Comparison of ENCODE assay signal across 25 cellular contexts in the genomic region with DNA sequence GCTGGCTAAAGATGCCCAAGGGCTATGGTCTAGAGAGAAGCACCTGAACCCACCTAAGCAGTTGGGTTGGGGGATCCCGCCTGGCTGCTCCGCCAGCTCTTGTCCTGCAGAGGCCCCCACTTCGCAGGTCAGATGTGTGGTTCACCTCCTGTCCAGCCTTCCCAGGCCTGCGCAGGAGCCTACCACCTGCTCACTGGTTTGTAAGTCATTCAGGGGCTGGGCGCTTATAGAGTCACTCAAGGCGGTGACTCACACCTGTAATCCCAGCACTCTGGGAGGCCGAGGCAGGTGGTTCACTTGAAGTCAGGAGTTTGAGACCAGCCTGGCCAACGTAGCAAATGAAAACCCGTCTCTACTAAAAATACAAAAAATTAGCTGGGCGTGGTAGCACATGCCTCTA. TPM values are rescaled to one million over a fixed set of nuclear protein-coding genes. Genes with fewer than 3 reads are reported as not detected.
DNase-seq lines count a peak whose midpoint lies in the region; ATAC-seq, FAIRE-seq and TF ChIP-seq lines count a peak whose summit lies in the region.
"Had no signal": no experiment of that assay in that cellular context is flagged by ENCODE, and none has a peak within 500 bp of the region (broad histone marks: within the 10 kb centered on the region; RNA-seq: fewer than 3 reads in every experiment).

No MANE protein-coding gene starts in this region.

- no peaks in the 10 kb centered on the region for H3K9me1 ChIP-seq in K562 (ENCODE audit: control insufficient read depth, insufficient read depth, low read length)

- no peak for TF ChIP-seq RAD21 in HCT116 (IDR thresholded peaks at IDR 0.05; ENCODE audit: low read depth)
- TF ChIP-seq RAD21 in K562 (CRISPR knock-in tag; conservative IDR thresholded peaks at IDR 0.05 in 1 of 2, IDR thresholded peaks at IDR 0.05 in 1 of 2) = no peak

- peaks cover 1 to 8% of the 10 kb centered on the region in 2 donors for H3K36me3 Mint-ChIP-seq in activated T-cell treated with anti-CD3 and anti-CD28 coated beads, Interleukin-2, amount 50 U/mL, for 72 hours (ENCODE audit: insufficient read depth in 2 of 2)
- H3K36me3 Mint-ChIP-seq: CD8-positive, alpha-beta T cell; neural progenitor cell had no signal

- WGBS in K562 (ENCODE audit: insufficient coverage, low coverage, missing lambda C conversion rate) = 62% methylated on average over 9 of the region's 10 CpGs
- WGBS in aorta, 2 donors = 90 to 94% methylated on average over 10 of the region's 10 CpGs

- H3K4me3 ChIP-seq in HCT116 (replicated peaks in 1 of 2; ENCODE audit: low read depth in 1 of 2, low read length in 2 of 2) (no peak overlapping the region), K562 (no peak overlapping the region), neutrophil (ENCODE audit: low read depth in 1 of 2, low read length in 1 of 2) (no peak overlapping the region), aorta (ENCODE audit: low read length in 2 of 2) (no peak overlapping the region)
- H3K4me3 ChIP-seq: mucosa of descending colon, neural progenitor cell, psoas muscle, SJSA1 had no signal

- no peaks in the 10 kb centered on the region for H3K9me3 Mint-ChIP-seq in activated T-cell treated with anti-CD3 and anti-CD28 coated beads, Interleukin-2, amount 50 U/mL, for 72 hours
- H3K9me3 Mint-ChIP-seq: CD8-positive, alpha-beta T cell; neural progenitor cell had no signal

- no peaks in the 10 kb centered on the region for H3K9me2 ChIP-seq in HCT116 (ENCODE audit: insufficient read depth)

- CTCF ChIA-PET in HCT116 (lab: Charles Lee) (no interaction called here), K562 (lab: Yijun Ruan, JAX; ENCODE audit: low intra/inter-chr PET ratio) (no interaction called here)

- H4K20me1 ChIP-seq in HCT116 (ENCODE audit: insufficient read depth) (no peaks in the 10 kb centered on the region), K562 (replicated peaks; ENCODE audit: control insufficient read depth, insufficient read depth, low read length) (no peaks in the 10 kb centered on the region)

- H3K36me3 ChIP-seq in HCT116 (ENCODE audit: control insufficient read depth in 1 of 2, insufficient read depth in 2 of 2, low read length in 2 of 2) (no peaks in the 10 kb centered on the region), K562 (ENCODE audit: control insufficient read depth, insufficient read depth, low read length) (no peaks in the 10 kb centered on the region), neutrophil (no peaks in the 10 kb centered on the region), aorta (ENCODE audit: control insufficient read depth in 1 of 2, insufficient read depth in 2 of 2, low read length in 1 of 2) (no peaks in the 10 kb centered on the region)
- H3K36me3 ChIP-seq: neural progenitor cell, SJSA1 had no signal

- peak; percentile 30 to 64 for ATAC-seq in activated T-cell treated with anti-CD3 and anti-CD28 coated beads, Interleukin-2, amount 50 U/mL, for 72 hours (replicated peaks in 1 of 2)
- ATAC-seq in HCT116 (peak; percentile 46), K562 (peak; percentile 29), aorta (ENCODE audit: low FRiP score) (no peak)
- ATAC-seq: CD8-positive, alpha-beta T cell; left lobe of liver; mucosa of descending colon; psoas muscle had no signal

- no TSS peak for BruUV-seq in HCT116 (replicated peaks; lab: Mats Ljungman, UMichigan)
- BruUV-seq in K562 (replicated peaks; lab: Mats Ljungman, UMichigan) = no TSS peak

- H3K4me3 Mint-ChIP-seq in activated T-cell treated with anti-CD3 and anti-CD28 coated beads, Interleukin-2, amount 50 U/mL, for 72 hours = peak overlapping the region in 1 of 2 donors; percentile 28
- H3K4me3 Mint-ChIP-seq: CD8-positive, alpha-beta T cell; neural progenitor cell had no signal

- no peak overlapping the region for H3K9ac ChIP-seq in HCT116 (ENCODE audit: low read length)
- H3K9ac ChIP-seq in K562 (ENCODE audit: insufficient read depth in 1 of 2, low read depth in 2 of 2, low read length in 2 of 2) = no peak overlapping the region
- H3K9ac ChIP-seq: neural progenitor cell had no signal

- TF ChIP-seq CTCF in HCT116 (IDR thresholded peaks at IDR 0.05 in 2 of 3, conservative IDR thresholded peaks at IDR 0.05 in 1 of 3; ENCODE audit: borderline replicate concordance in 1 of 3, insufficient read depth in 1 of 3, low read depth in 2 of 3, low read length in 2 of 3) (no peak), K562 (IDR thresholded peaks at IDR 0.05 in 2 of 3, conservative IDR thresholded peaks at IDR 0.05 in 1 of 3; ENCODE audit: insufficient read depth in 2 of 3, low read depth in 1 of 3, low read length in 3 of 3) (0 out of 6 replicates have a peak, but pooled peaks of 1 of the 3 experiments have one; percentile 17), neutrophil (IDR thresholded peaks at IDR 0.05) (no peak)

- no peak overlapping the region for H3K27ac Mint-ChIP-seq in activated T-cell treated with anti-CD3 and anti-CD28 coated beads, Interleukin-2, amount 50 U/mL, for 72 hours
- H3K27ac Mint-ChIP-seq: CD8-positive, alpha-beta T cell; neural progenitor cell had no signal

- RAD21 ChIA-PET in HCT116 (lab: Charles Lee; ENCODE audit: low non-redundant PET in 1 of 2, low total read pairs in 2 of 2, uncharacterized antibody in 2 of 2, unreplicated experiment in 2 of 2) = no interaction called here

- no peaks in the 10 kb centered on the region for H3K27me3 ChIP-seq in HCT116 (ENCODE audit: insufficient read depth, low read length)
- no peaks in the 10 kb centered on the region; a peak in 1 of 5 replicates for H3K27me3 ChIP-seq in K562 (ENCODE audit: control insufficient read depth in 2 of 2, insufficient read depth in 2 of 2, low read length in 2 of 2)
- H3K27me3 ChIP-seq in neutrophil = no peaks in the 10 kb centered on the region
- H3K27me3 ChIP-seq in aorta (ENCODE audit: control insufficient read depth in 1 of 2, insufficient read depth in 2 of 2, low read length in 1 of 2) = no peaks in the 10 kb centered on the region
- H3K27me3 ChIP-seq: neural progenitor cell, SJSA1 had no signal

- peaks cover 84% of the 10 kb centered on the region for H3K4me1 Mint-ChIP-seq in activated T-cell treated with anti-CD3 and anti-CD28 coated beads, Interleukin-2, amount 50 U/mL, for 72 hours (ENCODE audit: low read depth)

- POLR2A ChIA-PET in HCT116 (lab: Charles Lee) = interaction anchor here (0.7 kb wide), 1 partner anchor 24 kb away, joined by 3 read pairs; no protein-coding TSS in a partner anchor
- POLR2A ChIA-PET in K562 (lab: Yijun Ruan, JAX) = interaction anchor here (0.6 to 1.7 kb wide), 4 partner anchors 10 to 146 kb away, joined by 3 to 4 read pairs (median 4); no protein-coding TSS in a partner anchor

- TF ChIP-seq POLR2A in HCT116 (IDR thresholded peaks at IDR 0.05; ENCODE audit: borderline replicate concordance, extremely low read depth, insufficient read depth, insufficient read length) = no peak
- TF ChIP-seq POLR2A in K562 (conservative IDR thresholded peaks at IDR 0.05) = no peak

- no peak for TF ChIP-seq EP300 in K562 (IDR thresholded peaks at IDR 0.05; ENCODE audit: low read length)

- no peaks in the 10 kb centered on the region for H3K9me3 ChIP-seq in HCT116 (ENCODE audit: control insufficient read depth in 1 of 2, insufficient read depth in 1 of 2, low read depth in 1 of 2, low read length in 2 of 2)
- H3K9me3 ChIP-seq in K562 (replicated peaks; ENCODE audit: control insufficient read depth, insufficient read depth, low read depth, low read length) = no peaks in the 10 kb centered on the region
- no peaks in the 10 kb centered on the region for H3K9me3 ChIP-seq in neutrophil
- no peaks in the 10 kb centered on the region for H3K9me3 ChIP-seq in aorta (ENCODE audit: control insufficient read depth, low read length)
- H3K9me3 ChIP-seq: mucosa of descending colon, psoas muscle, SJSA1 had no signal

- H3K4me2 ChIP-seq in HCT116 (ENCODE audit: low read length) (peak overlapping the region; percentile 15; the same call in 1 of the 2 replicates), K562 (ENCODE audit: insufficient read depth, low read length) (no peak overlapping the region)
- H3K4me2 ChIP-seq: neural progenitor cell had no signal

- H3K27me3 Mint-ChIP-seq in activated T-cell treated with anti-CD3 and anti-CD28 coated beads, Interleukin-2, amount 50 U/mL, for 72 hours (ENCODE audit: low read depth) = no peaks in the 10 kb centered on the region

- H3K27ac ChIP-seq in HCT116 (ENCODE audit: low read depth, low read length) (no peak overlapping the region), K562 (ENCODE audit: extremely low read depth, low read depth, low read length) (no peak overlapping the region), neutrophil (peak overlapping the region; percentile 88), aorta (ENCODE audit: low read depth in 1 of 2, low read length in 2 of 2) (no peak overlapping the region)
- H3K27ac ChIP-seq: neural progenitor cell, psoas muscle, SJSA1 had no signal

- DNase-seq in activated T-cell treated with anti-CD3 and anti-CD28 coated beads, Interleukin-2, amount 50 U/mL, for 72 hours = no peak
- DNase-seq in activated T-cell treated with anti-CD3 and anti-CD28 coated beads, Interleukin-2, amount 50 U/mL, for 1 hour = no peak
- DNase-seq in HCT116 (ENCODE audit: low read depth, low spot score) (no peak), K562 (ENCODE audit: extremely low read depth in 1 of 4, low spot score in 3 of 4) (peak in 3 of 4 experiments; percentile 24 to 58 (median 43)), aorta (no peak), iPS-NIHi7 (ENCODE audit: extremely low spot score) (no peak), HK-2 (ENCODE audit: unreplicated experiment) (no peak)
- DNase-seq: activated CD4-positive, CD25-positive, alpha-beta regulatory T cell; CD8-positive, alpha-beta T cell; cerebellar nuclear complex; DMS79; effector CD4-positive, alpha-beta T cell; mucosa of descending colon; NCI-H1092 treated with DMSO at 0.1 percent for 48 hours; NCI-H2081 treated with DMSO at 0.1 percent for 48 hours; NCI-H524 treated with DMSO at 0.1 percent for 48 hours; psoas muscle; small intestine; stimulated activated CD4-positive, alpha-beta T cell treated with anti-CD3 and anti-CD28 coated beads, Interleukin-4, amount 100 ng/mL, for 24 hours; substantia nigra had no signal

- intact Hi-C loops in HCT116 (cut with micrococcal nuclease) = loop anchor here (5.0 kb wide), 1 partner anchor 147 kb away; a partner anchor contains a TSS
- intact Hi-C loops in K562 (cut with micrococcal nuclease) = no loop called here
- intact Hi-C loops in aorta (cut with DNase I) = no loop called here

- no peak overlapping the region for H2AFZ ChIP-seq in HCT116 (ENCODE audit: low read depth, low read length, poor library complexity, severe bottlenecking)
- H2AFZ ChIP-seq in K562 (ENCODE audit: low read depth, low read length) = no peak overlapping the region
- H2AFZ ChIP-seq: neural progenitor cell had no signal

- peaks cover 35 to 63% of the 10 kb centered on the region in 2 experiments for H3K4me1 ChIP-seq in HCT116 (ENCODE audit: control insufficient read depth in 1 of 2, insufficient read depth in 2 of 2, low read length in 2 of 2)
- peaks cover 44 to 49% of the 10 kb centered on the region in 2 experiments for H3K4me1 ChIP-seq in K562 (replicated peaks in 1 of 2; ENCODE audit: control insufficient read depth in 2 of 2, insufficient read depth in 2 of 2, low read length in 2 of 2)
- peaks cover 57 to 71% of the 10 kb centered on the region in 2 experiments for H3K4me1 ChIP-seq in neutrophil (ENCODE audit: control insufficient read depth in 1 of 2, insufficient read depth in 1 of 2, low read depth in 1 of 2, low read length in 1 of 2)
- no peaks in the 10 kb centered on the region for H3K4me1 ChIP-seq in aorta (ENCODE audit: control insufficient read depth in 1 of 2, insufficient read depth in 2 of 2, low read length in 2 of 2)

- H3K79me2 ChIP-seq in HCT116 (ENCODE audit: insufficient read depth, low read length) (no peaks in the 10 kb centered on the region), K562 (ENCODE audit: control insufficient read depth, insufficient read depth, low read length) (no peaks in the 10 kb centered on the region)

- FAIRE-seq in K562 (lab: Jason Lieb, UNC) = no peak
- FAIRE-seq: astrocyte, small intestine had no signal

- in situ Hi-C loops in K562 (cut with MboI) = no loop called here

RNA-seq across cellular contexts. Expression of a gene that starts 3.9 kb away (rescaled TPM):
- 100 to 1,000 TPM; 604 to 721 TPM for total RNA-seq in activated T-cell treated with anti-CD3 and anti-CD28 coated beads, Interleukin-2, amount 50 U/mL, for 72 hours
- total RNA-seq in HCT116 (2021; ENCODE audit: unreplicated experiment) (42.0 TPM), K562 (2014; rRNA removed) (49.9 and 69.9 TPM in 2 replicates), K562 (2014; rRNA removed; fragmentation: Illumina TruSeq; extraction: Trizol) (10.0 and 11.7 TPM in 2 replicates), K562 (2015; rRNA removed; fragmentation: Illumina TruSeq; extraction: Trizol) (34.8 and 36.0 TPM in 2 replicates), K562 (2021) (93.5 and 99.9 TPM in 2 replicates), aorta (10 to 100 TPM; 62.3 to 65.8 TPM)
- 44.6 and 49.9 TPM in 2 replicates for polyA plus RNA-seq in HCT116 (2012)
- total RNA-seq in K562 (2011; cell fraction: chromatin; rRNA removed; ENCODE audit: low replicate concordance) = 29.3 and 88.9 TPM in 2 replicates
- total RNA-seq in K562 (2011; cell fraction: nucleolus; rRNA removed) = 101 and 110 TPM in 2 replicates
- 63.1 TPM in 2 replicates for total RNA-seq in K562 (2011; cell fraction: nucleoplasm; rRNA removed)
- polyA plus RNA-seq in K562 (2011; rRNA removed) (22.4 and 30.8 TPM in 2 replicates), K562 (2014; fragmentation: Illumina TruSeq; extraction: Trizol) (36.4 and 61.7 TPM in 2 replicates), K562 (2014; fragmentation: Nextera tagmentation; extraction: Ambion mirVana) (1 to 10 TPM in 1 of 2 experiments, under 1 TPM in 1; 0.92 to 1.1 TPM), K562 (2014; rRNA removed) (49.1 and 50.3 TPM in 2 replicates), aorta (10 to 100 TPM; 20.9 to 26.0 TPM)
- 31.2 and 60.1 TPM in 2 replicates for polyA plus RNA-seq in K562 (2011; cell fraction: cytosol; rRNA removed)
- polyA plus RNA-seq in K562 (2011; cell fraction: nucleus; rRNA removed) = 42.7 and 71.3 TPM in 2 replicates
- polyA plus RNA-seq in K562 (2012) = 74.8 and 95.4 TPM in 2 replicates
- 12.3 and 17.9 TPM in 2 replicates for polyA minus RNA-seq in K562 (2011; rRNA and poly(A)+ RNA removed)
- 47.5 and 65.9 TPM in 2 replicates for polyA minus RNA-seq in K562 (2011; cell fraction: cytosol; rRNA and poly(A)+ RNA removed)
- 24.6 and 32.0 TPM in 2 replicates for polyA minus RNA-seq in K562 (2011; cell fraction: nucleus; rRNA and poly(A)+ RNA removed)

RNA-seq across cellular contexts. Expression of a gene that starts 19.8 kb away (rescaled TPM):
- total RNA-seq in activated T-cell treated with anti-CD3 and anti-CD28 coated beads, Interleukin-2, amount 50 U/mL, for 72 hours = 10 to 100 TPM; 68.3 to 81.5 TPM
- total RNA-seq in HCT116 (2021; ENCODE audit: unreplicated experiment) (5.3 TPM), K562 (2014; rRNA removed) (0.86 and 1.6 TPM in 2 replicates), K562 (2014; rRNA removed; fragmentation: Illumina TruSeq; extraction: Trizol) (0.73 and 1.1 TPM in 2 replicates), K562 (2015; rRNA removed; fragmentation: Illumina TruSeq; extraction: Trizol) (0.72 and 1.1 TPM in 2 replicates), K562 (2021) (1.3 and 2.6 TPM in 2 replicates), aorta (10 to 100 TPM; 39.8 to 68.3 TPM)
- 5.6 and 6.2 TPM in 2 replicates for polyA plus RNA-seq in HCT116 (2012)
- total RNA-seq in K562 (2011; cell fraction: chromatin; rRNA removed; ENCODE audit: low replicate concordance) = 3.7 and 18.5 TPM in 2 replicates
- 5.1 and 10.8 TPM in 2 replicates for total RNA-seq in K562 (2011; cell fraction: nucleolus; rRNA removed)
- total RNA-seq in K562 (2011; cell fraction: nucleoplasm; rRNA removed) = 3.3 and 6.0 TPM in 2 replicates
- polyA plus RNA-seq in K562 (2011; rRNA removed) (0.38 and 1.0 TPM in 2 replicates), K562 (2014; fragmentation: Illumina TruSeq; extraction: Trizol) (0.55 and 0.66 TPM in 2 replicates), K562 (2014; fragmentation: Nextera tagmentation; extraction: Ambion mirVana) (under 1 TPM; 0.82 to 0.91 TPM), K562 (2014; rRNA removed) (0.78 and 2.5 TPM in 2 replicates), aorta (10 to 100 TPM; 11.6 to 26.4 TPM)
- polyA plus RNA-seq in K562 (2011; cell fraction: cytosol; rRNA removed) = 0.83 and 1.2 TPM in 2 replicates
- 4.8 and 6.6 TPM in 2 replicates for polyA plus RNA-seq in K562 (2011; cell fraction: nucleus; rRNA removed)
- polyA plus RNA-seq in K562 (2012) = 1.1 and 2.8 TPM in 2 replicates
- 0.14 and 0.45 TPM in 2 replicates for polyA minus RNA-seq in K562 (2011; rRNA and poly(A)+ RNA removed)
- 0.86 and 2.5 TPM in 2 replicates for polyA minus RNA-seq in K562 (2011; cell fraction: cytosol; rRNA and poly(A)+ RNA removed)
- 4.0 and 4.3 TPM in 2 replicates for polyA minus RNA-seq in K562 (2011; cell fraction: nucleus; rRNA and poly(A)+ RNA removed)

RNA-seq across cellular contexts. Expression of a gene that starts 38.6 kb away (rescaled TPM):
- total RNA-seq in activated T-cell treated with anti-CD3 and anti-CD28 coated beads, Interleukin-2, amount 50 U/mL, for 72 hours = 100 to 1,000 TPM; 159 to 190 TPM
- total RNA-seq in HCT116 (2021; ENCODE audit: unreplicated experiment) = 44.9 TPM
- polyA plus RNA-seq in HCT116 (2012) = 36.8 and 54.6 TPM in 2 replicates
- total RNA-seq in K562 (2011; cell fraction: chromatin; rRNA removed; ENCODE audit: low replicate concordance) = 447 and 1,128 TPM in 2 replicates
- total RNA-seq in K562 (2011; cell fraction: nucleolus; rRNA removed) = 692 and 704 TPM in 2 replicates
- total RNA-seq in K562 (2011; cell fraction: nucleoplasm; rRNA removed) = 460 and 506 TPM in 2 replicates
- total RNA-seq in K562 (2014; rRNA removed) = 35.0 and 53.7 TPM in 2 replicates
- 20.6 and 25.0 TPM in 2 replicates for total RNA-seq in K562 (2014; rRNA removed; fragmentation: Illumina TruSeq; extraction: Trizol)
- total RNA-seq in K562 (2015; rRNA removed; fragmentation: Illumina TruSeq; extraction: Trizol) = 43.3 and 43.4 TPM in 2 replicates
- 116 and 151 TPM in 2 replicates for total RNA-seq in K562 (2021)
- 71.7 and 195 TPM in 2 replicates for polyA plus RNA-seq in K562 (2011; rRNA removed)
- polyA plus RNA-seq in K562 (2011; cell fraction: cytosol; rRNA removed) = 119 and 133 TPM in 2 replicates
- 1,870 and 1,995 TPM in 2 replicates for polyA plus RNA-seq in K562 (2011; cell fraction: nucleus; rRNA removed)
- 92.0 and 210 TPM in 2 replicates for polyA plus RNA-seq in K562 (2012)
- 130 and 131 TPM in 2 replicates for polyA plus RNA-seq in K562 (2014; fragmentation: Illumina TruSeq; extraction: Trizol)
- 10 to 100 TPM in 1 of 2 experiments, 1 to 10 TPM in 1; 7.3 to 13.7 TPM for polyA plus RNA-seq in K562 (2014; fragmentation: Nextera tagmentation; extraction: Ambion mirVana)
- polyA plus RNA-seq in K562 (2014; rRNA removed) = 114 and 121 TPM in 2 replicates
- polyA minus RNA-seq in K562 (2011; rRNA and poly(A)+ RNA removed) = 30.7 and 41.4 TPM in 2 replicates
- polyA minus RNA-seq in K562 (2011; cell fraction: cytosol; rRNA and poly(A)+ RNA removed) = 71.5 and 84.4 TPM in 2 replicates
- polyA minus RNA-seq in K562 (2011; cell fraction: nucleus; rRNA and poly(A)+ RNA removed) = 264 and 379 TPM in 2 replicates
- total RNA-seq in aorta = 10 to 100 TPM; 56.7 to 82.4 TPM
- 10 to 100 TPM; 19.2 to 49.2 TPM for polyA plus RNA-seq in aorta

Comparison
In these comparisons a context has a peak if more than half of its experiments do, and no peak if none do; other contexts are left out.
1. DNase-seq: peak in K562 (3 of 4); none in activated T-cell treated with anti-CD3 and anti-CD28 coated beads, Interleukin-2, amount 50 U/mL, for 72 hours (0 of 2), activated T-cell treated with anti-CD3 and anti-CD28 coated beads, Interleukin-2, amount 50 U/mL, for 1 hour (single experiment), HCT116 (single experiment), aorta (0 of 2), iPS-NIHi7 (single experiment) and HK-2 (single experiment).
2. RNA of a gene that starts 3.9 kb away (total RNA-seq): 604 to 721 TPM in activated T-cell treated with anti-CD3 and anti-CD28 coated beads, Interleukin-2, amount 50 U/mL, for 72 hours; 62.3 to 65.8 TPM in aorta, 10.0 to 110 TPM in K562 and 42.0 TPM in HCT116 (single experiment); every median in the first group is over 4 times any median in the second.